19 cellular contexts compared by ENCODE assay signal in the genomic region with DNA sequence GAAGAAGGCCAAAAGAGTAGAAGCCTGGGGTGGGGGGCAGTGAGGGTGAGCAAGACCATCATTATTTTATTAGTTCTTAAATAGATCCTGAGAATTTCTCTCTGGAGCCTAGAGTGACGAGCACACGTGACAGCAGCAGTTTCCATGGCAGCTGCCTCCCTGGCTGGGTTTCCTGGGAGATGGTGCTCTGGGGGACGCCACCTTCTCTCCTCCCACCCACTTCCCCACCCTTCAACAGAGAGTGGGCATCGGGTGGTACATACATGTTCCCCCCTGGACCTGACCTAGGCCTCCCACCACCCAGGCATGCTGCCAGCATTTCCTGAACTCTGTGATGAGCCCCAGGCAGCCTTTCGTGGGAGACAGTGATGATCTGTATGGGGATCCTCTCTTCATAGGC. TPM values are rescaled to one million over a fixed set of nuclear protein-coding genes. Genes with fewer than 3 reads are reported as not detected.
DNase-seq lines count a peak whose midpoint lies in the region; ATAC-seq lines count a peak whose summit lies in the region.
"Had no signal": no experiment of that assay in that cellular context is flagged by ENCODE, and none has a peak within 500 bp of the region (broad histone marks: within the 10 kb centered on the region; RNA-seq: fewer than 3 reads in every experiment).

No MANE protein-coding gene starts in this region.

- H3K27ac Mint-ChIP-seq in activated CD8-positive, alpha-beta memory T cell treated with anti-CD3 and anti-CD28 coated beads, Interleukin-2, amount 10 ng/mL, durations not matched to agents 7 days and 5 days = no peak overlapping the region
- H3K27ac Mint-ChIP-seq in activated T-helper 17 cell treated with anti-CD3 and anti-CD28 coated beads, Interleukin-2, amount 50 U/mL, for 72 hours = peak overlapping the region; percentile 47

- H3K9me3 Mint-ChIP-seq in activated CD8-positive, alpha-beta memory T cell treated with anti-CD3 and anti-CD28 coated beads, Interleukin-2, amount 10 ng/mL, durations not matched to agents 7 days and 5 days (ENCODE audit: low read depth) = no peaks in the 10 kb centered on the region
- no peaks in the 10 kb centered on the region for H3K9me3 Mint-ChIP-seq in activated T-helper 17 cell treated with anti-CD3 and anti-CD28 coated beads, Interleukin-2, amount 50 U/mL, for 72 hours
- H3K9me3 Mint-ChIP-seq: CD14-positive monocyte had no signal

- peak; percentile 30 for DNase-seq in activated CD8-positive, alpha-beta memory T cell treated with anti-CD3 and anti-CD28 coated beads, Interleukin-2, amount 10 ng/mL, durations not matched to agents 7 days and 5 days
- no peak for DNase-seq in activated CD8-positive, alpha-beta memory T cell treated with anti-CD3 and anti-CD28 coated beads, Interleukin-2, amount 50 U/mL, for 48 hours
- DNase-seq in head of caudate nucleus (peak; percentile 20 to 83 (median 58)), DMS53 treated with DMSO at 0.1 percent for 48 hours (lab: John Stamatoyannopoulos, UW; ENCODE audit: unreplicated experiment) (no peak), DMS153 (lab: John Stamatoyannopoulos, UW) (no peak), NCI-H2107 treated with DMSO at 0.1 percent for 48 hours (lab: John Stamatoyannopoulos, UW; ENCODE audit: unreplicated experiment) (no peak)
- DNase-seq: GOT3, NCI-H1694, NCI-H2081 treated with DMSO at 0.1 percent for 48 hours, NCI-H345, NCI-H526 treated with DMSO at 0.1 percent for 48 hours, Right ventricle myocardium superior, SW 1271 had no signal

- peak overlapping the region; percentile 89 for H3K27ac ChIP-seq in temporal lobe (ENCODE audit: low read depth, low read length)
- H3K27ac ChIP-seq: Peyer's patch had no signal

- no peaks in the 10 kb centered on the region for H3K36me3 Mint-ChIP-seq in activated CD8-positive, alpha-beta memory T cell treated with anti-CD3 and anti-CD28 coated beads, Interleukin-2, amount 10 ng/mL, durations not matched to agents 7 days and 5 days
- no peaks in the 10 kb centered on the region for H3K36me3 Mint-ChIP-seq in activated T-helper 17 cell treated with anti-CD3 and anti-CD28 coated beads, Interleukin-2, amount 50 U/mL, for 72 hours (ENCODE audit: low read depth)
- H3K36me3 Mint-ChIP-seq: CD14-positive monocyte had no signal

- ATAC-seq in activated CD8-positive, alpha-beta memory T cell treated with anti-CD3 and anti-CD28 coated beads, Interleukin-2, amount 10 ng/mL, durations not matched to agents 7 days and 5 days = no peak
- ATAC-seq in activated T-helper 17 cell treated with anti-CD3 and anti-CD28 coated beads, Interleukin-2, amount 50 U/mL, for 72 hours (replicated peaks) = no peak

- CTCF ChIA-PET in activated CD8-positive, alpha-beta memory T cell treated with anti-CD3 and anti-CD28 coated beads, Interleukin-2, amount 10 ng/mL, durations not matched to agents 7 days and 5 days (lab: Charles Lee) = no interaction called here

- intact Hi-C loops in head of caudate nucleus (cut with DNase I) = no loop called here

- H3K4me1 Mint-ChIP-seq in activated CD8-positive, alpha-beta memory T cell treated with anti-CD3 and anti-CD28 coated beads, Interleukin-2, amount 10 ng/mL, durations not matched to agents 7 days and 5 days = peaks cover 8% of the 10 kb centered on the region
- peaks cover 11% of the 10 kb centered on the region for H3K4me1 Mint-ChIP-seq in activated T-helper 17 cell treated with anti-CD3 and anti-CD28 coated beads, Interleukin-2, amount 50 U/mL, for 72 hours

- H3K27me3 Mint-ChIP-seq in activated CD8-positive, alpha-beta memory T cell treated with anti-CD3 and anti-CD28 coated beads, Interleukin-2, amount 10 ng/mL, durations not matched to agents 7 days and 5 days = no peaks in the 10 kb centered on the region
- H3K27me3 Mint-ChIP-seq in activated T-helper 17 cell treated with anti-CD3 and anti-CD28 coated beads, Interleukin-2, amount 50 U/mL, for 72 hours = no peaks in the 10 kb centered on the region

- no peak overlapping the region for H3K4me3 Mint-ChIP-seq in activated CD8-positive, alpha-beta memory T cell treated with anti-CD3 and anti-CD28 coated beads, Interleukin-2, amount 10 ng/mL, durations not matched to agents 7 days and 5 days
- H3K4me3 Mint-ChIP-seq in activated T-helper 17 cell treated with anti-CD3 and anti-CD28 coated beads, Interleukin-2, amount 50 U/mL, for 72 hours = no peak overlapping the region
- H3K4me3 Mint-ChIP-seq: CD14-positive monocyte had no signal

RNA-seq across cellular contexts. Expression of a gene that starts 12.9 kb away (rescaled TPM):
- under 1 TPM; 0.29 to 0.33 TPM for total RNA-seq in activated CD8-positive, alpha-beta memory T cell treated with anti-CD3 and anti-CD28 coated beads, Interleukin-2, amount 10 ng/mL, durations not matched to agents 7 days and 5 days
- 1 to 10 TPM in 1 of 2 donors, under 1 TPM in 1; 0.52 to 1.0 TPM for total RNA-seq in activated T-helper 17 cell treated with anti-CD3 and anti-CD28 coated beads, Interleukin-2, amount 50 U/mL, for 72 hours
- total RNA-seq in temporal lobe = 10.3 TPM
- total RNA-seq: A673, K562 had no signal

RNA-seq across cellular contexts. Expression of a gene that starts 34.7 kb away (rescaled TPM):
- 10 to 100 TPM; 55.5 to 66.6 TPM for total RNA-seq in activated CD8-positive, alpha-beta memory T cell treated with anti-CD3 and anti-CD28 coated beads, Interleukin-2, amount 10 ng/mL, durations not matched to agents 7 days and 5 days
- total RNA-seq in activated T-helper 17 cell treated with anti-CD3 and anti-CD28 coated beads, Interleukin-2, amount 50 U/mL, for 72 hours = 10 to 100 TPM; 46.2 to 81.0 TPM
- 60.2 TPM for total RNA-seq in temporal lobe

Comparison
In these comparisons a context has a peak if more than half of its experiments do, and no peak if none do; other contexts are left out.
1. DNase-seq: peak in activated CD8-positive, alpha-beta memory T cell treated with anti-CD3 and anti-CD28 coated beads, Interleukin-2, amount 10 ng/mL, durations not matched to agents 7 days and 5 days (single experiment) and head of caudate nucleus (42 of 42); none in activated CD8-positive, alpha-beta memory T cell treated with anti-CD3 and anti-CD28 coated beads, Interleukin-2, amount 50 U/mL, for 48 hours (single experiment), DMS53 treated with DMSO at 0.1 percent for 48 hours (single experiment), DMS153 (single experiment) and NCI-H2107 treated with DMSO at 0.1 percent for 48 hours (single experiment).